ENCODE assay signal across 1 cellular context in the genomic region with DNA sequence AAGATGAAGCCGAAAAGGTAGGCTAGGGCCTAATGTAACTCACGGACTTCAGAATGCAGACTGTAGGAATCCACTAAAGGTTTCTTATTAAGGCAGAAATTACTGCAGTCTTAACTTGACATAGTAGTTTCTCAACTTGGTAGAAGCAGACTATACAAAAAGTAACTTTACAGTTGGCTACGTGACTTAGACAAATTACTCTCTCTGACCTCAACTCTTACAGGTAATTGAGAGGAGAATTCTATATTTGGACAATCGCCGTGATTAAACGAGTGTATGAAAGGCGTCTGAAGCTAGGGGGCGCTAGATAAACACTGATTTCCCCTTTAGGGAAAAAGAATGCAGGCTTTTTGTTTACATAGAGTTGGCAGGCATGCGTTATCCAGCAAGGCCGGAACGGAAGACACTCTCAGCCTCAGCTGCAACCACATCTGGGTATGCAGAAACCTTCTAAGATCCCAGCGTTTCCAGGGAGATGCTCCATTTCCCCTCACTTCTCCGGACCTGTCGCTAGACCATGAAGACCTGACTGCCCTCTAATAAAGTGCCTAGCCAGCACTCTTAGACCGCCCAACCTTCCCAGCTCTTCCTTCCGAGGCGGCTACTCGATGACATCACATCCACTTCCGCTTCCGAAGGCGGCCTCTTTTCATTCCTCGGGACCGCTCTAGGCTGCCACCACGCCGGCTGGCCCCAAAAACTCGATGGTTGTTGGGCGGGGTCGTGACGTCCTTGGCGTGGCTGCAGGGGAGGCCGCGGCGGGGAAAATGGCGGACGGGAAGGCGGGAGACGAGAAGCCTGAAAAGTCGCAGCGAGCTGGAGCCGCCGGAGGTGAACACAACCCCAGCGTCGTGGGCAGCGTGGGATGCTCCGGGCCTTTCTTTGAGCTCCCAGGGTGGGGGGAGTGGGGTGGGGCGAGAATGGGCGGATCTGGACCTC.
TF ChIP-seq lines count a peak whose summit lies in the region.

Gene PCNP (plus strand): TSS at position 732 of the 939 bp plus-strand sequence. CDS start 36 bp downstream, at position 768.

TF ChIP-seq in HepG2, 621 proteins besides CTCF, POLR2A, EP300 and RAD21 (continued from another document and continues in another):
- TF ChIP-seq UBTF (CRISPR knock-in tag; IDR thresholded peaks at IDR 0.05) = no peak; the same call in 1 of the 2 replicates
- TF ChIP-seq KLF16 (CRISPR knock-in tag; IDR thresholded peaks at IDR 0.05) = no peak; a peak in 2 of 4 replicates
- TF ChIP-seq ATM (IDR thresholded peaks at IDR 0.05; ENCODE audit: borderline replicate concordance) = no peak
- peak; percentile 40; the same call in 1 of the 2 replicates for TF ChIP-seq TFAP4 (IDR thresholded peaks at IDR 0.05; ENCODE audit: borderline replicate concordance, low read depth)
- TF ChIP-seq ZNF83 (CRISPR knock-in tag; IDR thresholded peaks at IDR 0.05; ENCODE audit: borderline replicate concordance) = no peak
- TF ChIP-seq ZNF747 (CRISPR knock-in tag; IDR thresholded peaks at IDR 0.05; ENCODE audit: borderline replicate concordance) = 0 out of 2 replicates have a peak, but pooled peaks have one; percentile 38
- no peak; the same call in 1 of the 2 replicates for TF ChIP-seq LCORL (IDR thresholded peaks at IDR 0.05)
- TF ChIP-seq LCORL (CRISPR knock-in tag; IDR thresholded peaks at IDR 0.05) = no peak
- TF ChIP-seq CBX1 (IDR thresholded peaks at IDR 0.05; ENCODE audit: low read depth) = no peak
- TF ChIP-seq DR1 (CRISPR knock-in tag; IDR thresholded peaks at IDR 0.05) = peak; percentile 94
- TF ChIP-seq STAG1 (CRISPR knock-in tag; IDR thresholded peaks at IDR 0.05) = peak; percentile 59
- TF ChIP-seq JUN (CRISPR knock-in tag; IDR thresholded peaks at IDR 0.05) = peak; percentile 41; the same call in 1 of the 2 replicates
- TF ChIP-seq GATAD1 (CRISPR knock-in tag; IDR thresholded peaks at IDR 0.05) = peak; percentile 96
- no peak for TF ChIP-seq ZNF570 (CRISPR knock-in tag; IDR thresholded peaks at IDR 0.05; ENCODE audit: borderline replicate concordance)
- TF ChIP-seq ASH2L (IDR thresholded peaks at IDR 0.05; ENCODE audit: insufficient read length, low read depth, low read length) = peak; percentile 83
- TF ChIP-seq ZNF768 (CRISPR knock-in tag; IDR thresholded peaks at IDR 0.05) = no peak
- no peak for TF ChIP-seq MBD4 (IDR thresholded peaks at IDR 0.05; ENCODE audit: borderline replicate concordance, low read length)
- TF ChIP-seq RBFOX2 (IDR thresholded peaks at IDR 0.05; ENCODE audit: low read depth, low read length) = peak; percentile 91
- TF ChIP-seq, protein P1, sequence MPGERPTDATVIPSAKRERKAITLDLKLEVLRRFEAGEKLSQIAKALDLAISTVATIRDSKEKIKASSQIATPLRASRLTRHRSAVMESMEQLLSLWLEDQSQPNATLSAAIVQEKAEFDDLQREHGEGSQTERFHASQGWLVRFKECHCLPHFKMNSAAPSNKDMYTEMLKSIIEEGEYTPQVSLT (CRISPR knock-in tag; IDR thresholded peaks at IDR 0.05; ENCODE audit: borderline replicate concordance, low read depth) = no peak
- TF ChIP-seq, protein P2, sequence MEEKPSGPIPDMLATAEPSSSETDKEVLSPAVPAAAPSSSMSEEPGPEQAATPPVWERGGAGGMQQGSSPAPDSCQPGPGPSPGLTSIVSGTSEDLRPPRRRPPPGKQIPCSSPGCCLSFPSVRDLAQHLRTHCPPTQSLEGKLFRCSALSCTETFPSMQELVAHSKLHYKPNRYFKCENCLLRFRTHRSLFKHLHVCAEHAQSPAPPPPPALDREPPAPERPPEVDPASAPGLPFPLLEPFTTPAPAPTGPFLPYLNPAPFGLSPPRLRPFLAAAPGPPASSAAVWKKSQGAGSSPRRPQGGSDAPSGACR (CRISPR knock-in tag; IDR thresholded peaks at IDR 0.05) = no peak; the same call in 1 of the 2 replicates
- TF ChIP-seq NRL (CRISPR knock-in tag; IDR thresholded peaks at IDR 0.05; ENCODE audit: borderline replicate concordance) = no peak
- TF ChIP-seq ZKSCAN5 (CRISPR knock-in tag; IDR thresholded peaks at IDR 0.05) = no peak; the same call in 1 of the 2 replicates
- TF ChIP-seq BRCA1 (CRISPR knock-in tag; IDR thresholded peaks at IDR 0.05) = no peak
- TF ChIP-seq JUNB (CRISPR knock-in tag; IDR thresholded peaks at IDR 0.05; ENCODE audit: borderline replicate concordance) = no peak
- TF ChIP-seq ZNF766 (CRISPR knock-in tag; IDR thresholded peaks at IDR 0.05; ENCODE audit: borderline replicate concordance) = no peak
- no peak for TF ChIP-seq MED13 (CRISPR knock-in tag; IDR thresholded peaks at IDR 0.05)
- TF ChIP-seq ZNF720 (CRISPR knock-in tag; IDR thresholded peaks at IDR 0.05) = no peak
- TF ChIP-seq, protein P3, sequence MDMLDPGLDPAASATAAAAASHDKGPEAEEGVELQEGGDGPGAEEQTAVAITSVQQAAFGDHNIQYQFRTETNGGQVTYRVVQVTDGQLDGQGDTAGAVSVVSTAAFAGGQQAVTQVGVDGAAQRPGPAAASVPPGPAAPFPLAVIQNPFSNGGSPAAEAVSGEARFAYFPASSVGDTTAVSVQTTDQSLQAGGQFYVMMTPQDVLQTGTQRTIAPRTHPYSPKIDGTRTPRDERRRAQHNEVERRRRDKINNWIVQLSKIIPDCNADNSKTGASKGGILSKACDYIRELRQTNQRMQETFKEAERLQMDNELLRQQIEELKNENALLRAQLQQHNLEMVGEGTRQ (IDR thresholded peaks at IDR 0.05; ENCODE audit: low read depth, low read length) = no peak
- TF ChIP-seq, protein P3 (CRISPR knock-in tag; IDR thresholded peaks at IDR 0.05; ENCODE audit: borderline replicate concordance) = peak; percentile 44; the same call in 1 of the 2 replicates
- peak; percentile 95 for TF ChIP-seq POLR2G (IDR thresholded peaks at IDR 0.05; ENCODE audit: low read depth, low read length)
- TF ChIP-seq, protein P4, sequence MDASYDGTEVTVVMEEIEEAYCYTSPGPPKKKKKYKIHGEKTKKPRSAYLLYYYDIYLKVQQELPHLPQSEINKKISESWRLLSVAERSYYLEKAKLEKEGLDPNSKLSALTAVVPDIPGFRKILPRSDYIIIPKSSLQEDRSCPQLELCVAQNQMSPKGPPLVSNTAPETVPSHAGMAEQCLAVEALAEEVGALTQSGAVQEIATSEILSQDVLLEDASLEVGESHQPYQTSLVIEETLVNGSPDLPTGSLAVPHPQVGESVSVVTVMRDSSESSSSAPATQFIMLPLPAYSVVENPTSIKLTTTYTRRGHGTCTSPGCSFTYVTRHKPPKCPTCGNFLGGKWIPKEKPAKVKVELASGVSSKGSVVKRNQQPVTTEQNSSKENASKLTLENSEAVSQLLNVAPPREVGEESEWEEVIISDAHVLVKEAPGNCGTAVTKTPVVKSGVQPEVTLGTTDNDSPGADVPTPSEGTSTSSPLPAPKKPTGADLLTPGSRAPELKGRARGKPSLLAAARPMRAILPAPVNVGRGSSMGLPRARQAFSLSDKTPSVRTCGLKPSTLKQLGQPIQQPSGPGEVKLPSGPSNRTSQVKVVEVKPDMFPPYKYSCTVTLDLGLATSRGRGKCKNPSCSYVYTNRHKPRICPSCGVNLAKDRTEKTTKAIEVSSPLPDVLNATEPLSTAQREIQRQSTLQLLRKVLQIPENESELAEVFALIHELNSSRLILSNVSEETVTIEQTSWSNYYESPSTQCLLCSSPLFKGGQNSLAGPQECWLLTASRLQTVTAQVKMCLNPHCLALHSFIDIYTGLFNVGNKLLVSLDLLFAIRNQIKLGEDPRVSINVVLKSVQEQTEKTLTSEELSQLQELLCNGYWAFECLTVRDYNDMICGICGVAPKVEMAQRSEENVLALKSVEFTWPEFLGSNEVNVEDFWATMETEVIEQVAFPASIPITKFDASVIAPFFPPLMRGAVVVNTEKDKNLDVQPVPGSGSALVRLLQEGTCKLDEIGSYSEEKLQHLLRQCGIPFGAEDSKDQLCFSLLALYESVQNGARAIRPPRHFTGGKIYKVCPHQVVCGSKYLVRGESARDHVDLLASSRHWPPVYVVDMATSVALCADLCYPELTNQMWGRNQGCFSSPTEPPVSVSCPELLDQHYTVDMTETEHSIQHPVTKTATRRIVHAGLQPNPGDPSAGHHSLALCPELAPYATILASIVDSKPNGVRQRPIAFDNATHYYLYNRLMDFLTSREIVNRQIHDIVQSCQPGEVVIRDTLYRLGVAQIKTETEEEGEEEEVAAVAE (CRISPR knock-in tag; IDR thresholded peaks at IDR 0.05; ENCODE audit: borderline replicate concordance) = peak; percentile 52; the same call in 1 of the 2 replicates
- peak; percentile 39; the same call in 1 of the 2 replicates for TF ChIP-seq MTF2 (CRISPR knock-in tag; IDR thresholded peaks at IDR 0.05; ENCODE audit: borderline replicate concordance)
- peak; percentile 13; the same call in 1 of the 2 replicates for TF ChIP-seq ZKSCAN8 (CRISPR knock-in tag; IDR thresholded peaks at IDR 0.05; ENCODE audit: borderline replicate concordance)
- TF ChIP-seq RFXAP (CRISPR knock-in tag; IDR thresholded peaks at IDR 0.05; ENCODE audit: borderline replicate concordance) = no peak; the same call in 1 of the 2 replicates
- TF ChIP-seq, protein P5, sequence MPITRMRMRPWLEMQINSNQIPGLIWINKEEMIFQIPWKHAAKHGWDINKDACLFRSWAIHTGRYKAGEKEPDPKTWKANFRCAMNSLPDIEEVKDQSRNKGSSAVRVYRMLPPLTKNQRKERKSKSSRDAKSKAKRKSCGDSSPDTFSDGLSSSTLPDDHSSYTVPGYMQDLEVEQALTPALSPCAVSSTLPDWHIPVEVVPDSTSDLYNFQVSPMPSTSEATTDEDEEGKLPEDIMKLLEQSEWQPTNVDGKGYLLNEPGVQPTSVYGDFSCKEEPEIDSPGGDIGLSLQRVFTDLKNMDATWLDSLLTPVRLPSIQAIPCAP (CRISPR knock-in tag; IDR thresholded peaks at IDR 0.05; ENCODE audit: low read depth) = no peak
- no peak for TF ChIP-seq ZNF839 (CRISPR knock-in tag; IDR thresholded peaks at IDR 0.05; ENCODE audit: borderline replicate concordance)
- no peak for TF ChIP-seq ZFP36 (IDR thresholded peaks at IDR 0.05; ENCODE audit: borderline replicate concordance, low read depth, low read length, partially characterized antibody)
- TF ChIP-seq ARHGAP35 (CRISPR knock-in tag; IDR thresholded peaks at IDR 0.05; ENCODE audit: borderline replicate concordance) = no peak
- TF ChIP-seq ZNF33B (CRISPR knock-in tag; IDR thresholded peaks at IDR 0.05) = 0 out of 2 replicates have a peak, but pooled peaks have one; percentile 44
- TF ChIP-seq ZBTB10 (CRISPR knock-in tag; IDR thresholded peaks at IDR 0.05; ENCODE audit: borderline replicate concordance) = no peak
- no peak for TF ChIP-seq NR1H2 (CRISPR knock-in tag; IDR thresholded peaks at IDR 0.05; ENCODE audit: borderline replicate concordance, low read depth)
- TF ChIP-seq CSRNP2 (CRISPR knock-in tag; conservative IDR thresholded peaks at IDR 0.05; ENCODE audit: low read depth) = no peak
- TF ChIP-seq ZNF329 (CRISPR knock-in tag; IDR thresholded peaks at IDR 0.05; ENCODE audit: low read depth) = no peak
